Comparison of ENCODE assay signal across 8 cellular contexts in genomic region chr2:64204006-64204632, GRCh38. TPM values are rescaled to one million over a fixed set of nuclear protein-coding genes. Genes with fewer than 3 reads are reported as not detected.
DNase-seq lines count a peak whose midpoint lies in the region; ATAC-seq lines count a peak whose summit lies in the region.

No MANE protein-coding gene starts in this region.

- ATAC-seq in GM18909 (IDR thresholded peaks at IDR 0.05; ENCODE audit: poor library complexity, unreplicated experiment) (peak; percentile 72), HG03103 (IDR thresholded peaks at IDR 0.05; ENCODE audit: low read depth, unreplicated experiment) (peak; percentile 43), memory B cell (ENCODE audit: low read depth) (peak; percentile 82)

- intact Hi-C loops in dendritic cell treated with granulocyte-macrophage colony-stimulating factor and Interleukin-4, amounts not matched to agents 40 ng/mL and 50 ng/mL, for 4 days (cut with micrococcal nuclease), result loop anchor here (1.0 to 2.0 kb wide), 2 partner anchors 12 to 25 kb away; no protein-coding TSS in a partner anchor

- peak; percentile 40 for DNase-seq in A172 (ENCODE audit: low spot score)
- peak; percentile 14 for DNase-seq in T-helper 9 cell
- peak; percentile 42 to 52 for DNase-seq in memory B cell (ENCODE audit: low spot score in 2 of 2)
- DNase-seq in amniotic stem cell (lab: John Stamatoyannopoulos, UW), result no peak

- peak overlapping the region; percentile 62 for H3K4me3 Mint-ChIP-seq in dendritic cell treated with granulocyte-macrophage colony-stimulating factor and Interleukin-4, amounts not matched to agents 40 ng/mL and 50 ng/mL, for 4 days
- peak overlapping the region; percentile 75 for H3K4me3 Mint-ChIP-seq in memory B cell
- H3K4me3 Mint-ChIP-seq in stimulated activated naive CD8-positive, alpha-beta T cell treated with anti-CD3 and anti-CD28 coated beads, Interleukin-15, Interleukin-2, amounts not matched to agents 100 ng/mL and 50 ng/mL, for 24 hours, result peak overlapping the region; percentile 68

- H3K4me1 Mint-ChIP-seq in dendritic cell treated with granulocyte-macrophage colony-stimulating factor and Interleukin-4, amounts not matched to agents 40 ng/mL and 50 ng/mL, for 4 days (ENCODE audit: low read depth), result peaks cover 21% of the 10 kb centered on the region
- H3K4me1 Mint-ChIP-seq in memory B cell, result peaks cover 29% of the 10 kb centered on the region
- H3K4me1 Mint-ChIP-seq in stimulated activated naive CD8-positive, alpha-beta T cell treated with anti-CD3 and anti-CD28 coated beads, Interleukin-15, Interleukin-2, amounts not matched to agents 100 ng/mL and 50 ng/mL, for 24 hours (ENCODE audit: low read depth), result peaks cover 92% of the 10 kb centered on the region

- no peaks in the 10 kb centered on the region for H3K27me3 Mint-ChIP-seq in dendritic cell treated with granulocyte-macrophage colony-stimulating factor and Interleukin-4, amounts not matched to agents 40 ng/mL and 50 ng/mL, for 4 days
- no peaks in the 10 kb centered on the region for H3K27me3 Mint-ChIP-seq in memory B cell
- no peaks in the 10 kb centered on the region for H3K27me3 Mint-ChIP-seq in stimulated activated naive CD8-positive, alpha-beta T cell treated with anti-CD3 and anti-CD28 coated beads, Interleukin-15, Interleukin-2, amounts not matched to agents 100 ng/mL and 50 ng/mL, for 24 hours

- no peaks in the 10 kb centered on the region for H3K36me3 Mint-ChIP-seq in dendritic cell treated with granulocyte-macrophage colony-stimulating factor and Interleukin-4, amounts not matched to agents 40 ng/mL and 50 ng/mL, for 4 days (ENCODE audit: low read depth)
- H3K36me3 Mint-ChIP-seq in memory B cell, result peaks cover 2% of the 10 kb centered on the region
- peaks cover 4% of the 10 kb centered on the region for H3K36me3 Mint-ChIP-seq in stimulated activated naive CD8-positive, alpha-beta T cell treated with anti-CD3 and anti-CD28 coated beads, Interleukin-15, Interleukin-2, amounts not matched to agents 100 ng/mL and 50 ng/mL, for 24 hours (ENCODE audit: low read depth)

- H3K9me3 Mint-ChIP-seq in dendritic cell treated with granulocyte-macrophage colony-stimulating factor and Interleukin-4, amounts not matched to agents 40 ng/mL and 50 ng/mL, for 4 days, result no peaks in the 10 kb centered on the region
- H3K9me3 Mint-ChIP-seq in memory B cell, result no peaks in the 10 kb centered on the region
- H3K9me3 Mint-ChIP-seq in stimulated activated naive CD8-positive, alpha-beta T cell treated with anti-CD3 and anti-CD28 coated beads, Interleukin-15, Interleukin-2, amounts not matched to agents 100 ng/mL and 50 ng/mL, for 24 hours, result no peaks in the 10 kb centered on the region

- peak overlapping the region; percentile 90 for H3K27ac Mint-ChIP-seq in dendritic cell treated with granulocyte-macrophage colony-stimulating factor and Interleukin-4, amounts not matched to agents 40 ng/mL and 50 ng/mL, for 4 days
- peak overlapping the region; percentile 97 for H3K27ac Mint-ChIP-seq in memory B cell
- peak overlapping the region; percentile 81 for H3K27ac Mint-ChIP-seq in stimulated activated naive CD8-positive, alpha-beta T cell treated with anti-CD3 and anti-CD28 coated beads, Interleukin-15, Interleukin-2, amounts not matched to agents 100 ng/mL and 50 ng/mL, for 24 hours

RNA-seq across cellular contexts. Expression of gene PELI1, which starts 59.9 kb away (rescaled TPM):
- total RNA-seq in A172 (2014; rRNA removed; shearing (Covaris generic)), result 3.6 and 5.6 TPM in 2 replicates
